In genomic region chr13:47800593-47800992, GRCh38 we compare ENCODE assay signal across 24 cellular contexts.
"Had no signal": no experiment of that assay in that cellular context is flagged by ENCODE, and none has a peak within 500 bp of the region (broad histone marks: within the 10 kb centered on the region; RNA-seq: fewer than 3 reads in every experiment).

No MANE protein-coding gene starts in this region.

- H3K4me3 Mint-ChIP-seq: naive B cell; naive thymus-derived CD8-positive, alpha-beta T cell; natural killer cell treated with Interleukin-12 subunit alpha and Interleukin-12 subunit beta and Interleukin-15 and Interleukin-18, amount 100 ng/mL, for 72 hours; nephron progenitor cell; neural progenitor cell; stimulated activated effector memory CD8-positive, alpha-beta T cell treated with anti-CD3 and anti-CD28 coated beads, Interleukin-12 subunit alpha, Interleukin-12 subunit beta, amount 100 ng/mL, for 72 hours; stimulated activated naive B cell treated with anti-CD40 and anti-IgM and Interleukin-4, amounts not matched to agents 10 μg/mL and 1 μg/mL and 100 μg/mL, for 72 hours had no signal

- H3K9me3 Mint-ChIP-seq: natural killer cell treated with Interleukin-12 subunit alpha and Interleukin-12 subunit beta and Interleukin-15 and Interleukin-18, amount 100 ng/mL, for 72 hours; stimulated activated effector memory CD8-positive, alpha-beta T cell treated with anti-CD3 and anti-CD28 coated beads, Interleukin-12 subunit alpha, Interleukin-12 subunit beta, amount 100 ng/mL, for 72 hours had no signal

- H3K4me1 Mint-ChIP-seq: naive B cell; naive thymus-derived CD8-positive, alpha-beta T cell; nephron progenitor cell; neural progenitor cell; stimulated activated effector memory CD8-positive, alpha-beta T cell treated with anti-CD3 and anti-CD28 coated beads, Interleukin-12 subunit alpha, Interleukin-12 subunit beta, amount 100 ng/mL, for 72 hours; stimulated activated naive B cell treated with anti-CD40 and anti-IgM and Interleukin-4, amounts not matched to agents 10 μg/mL and 1 μg/mL and 100 μg/mL, for 72 hours had no signal

- ATAC-seq: naive thymus-derived CD8-positive, alpha-beta T cell; natural killer cell treated with Interleukin-12 subunit alpha and Interleukin-12 subunit beta and Interleukin-15 and Interleukin-18, amount 100 ng/mL, for 72 hours; psoas muscle; right cardiac atrium; right lobe of liver; stimulated activated effector memory CD8-positive, alpha-beta T cell treated with anti-CD3 and anti-CD28 coated beads, Interleukin-12 subunit alpha, Interleukin-12 subunit beta, amount 100 ng/mL, for 72 hours; stimulated activated naive B cell treated with anti-CD40 and anti-IgM and Interleukin-4, amounts not matched to agents 10 μg/mL and 1 μg/mL and 100 μg/mL, for 72 hours had no signal

- DNase-seq: naive B cell; naive thymus-derived CD8-positive, alpha-beta T cell; nephron progenitor cell; occipital lobe; ovary; posterior cingulate gyrus; psoas muscle; right cardiac atrium; right lobe of liver; sigmoid colon; small intestine; stimulated activated CD4-positive, alpha-beta T cell treated with anti-CD3 and anti-CD28 coated beads, Interleukin-2, amount 100 ng/mL, for 24 hours; stimulated activated CD4-positive, alpha-beta T cell treated with anti-CD3 and anti-CD28 coated beads, Interleukin-2, amount 100 ng/mL, for 48 hours; stimulated activated CD4-positive, alpha-beta T cell treated with anti-CD3 and anti-CD28 coated beads, Interleukin-4, amount 100 ng/mL, for 24 hours; stimulated activated naive B cell treated with anti-CD40 and anti-IgM and Interleukin-4, amounts not matched to agents 10 μg/mL and 1 μg/mL and 100 μg/mL, for 72 hours; stimulated activated naive CD4-positive, alpha-beta T cell treated with Interleukin-2 at 50 U/mL for 16 hours; stomach; thyroid gland; trophoblast cell; upper lobe of left lung had no signal

- H3K36me3 Mint-ChIP-seq: natural killer cell treated with Interleukin-12 subunit alpha and Interleukin-12 subunit beta and Interleukin-15 and Interleukin-18, amount 100 ng/mL, for 72 hours; neural progenitor cell; stimulated activated effector memory CD8-positive, alpha-beta T cell treated with anti-CD3 and anti-CD28 coated beads, Interleukin-12 subunit alpha, Interleukin-12 subunit beta, amount 100 ng/mL, for 72 hours had no signal

- H3K27ac Mint-ChIP-seq: naive B cell; naive thymus-derived CD8-positive, alpha-beta T cell; natural killer cell treated with Interleukin-12 subunit alpha and Interleukin-12 subunit beta and Interleukin-15 and Interleukin-18, amount 100 ng/mL, for 72 hours; nephron progenitor cell; neural progenitor cell; progenitor cell of endocrine pancreas; stimulated activated effector memory CD8-positive, alpha-beta T cell treated with anti-CD3 and anti-CD28 coated beads, Interleukin-12 subunit alpha, Interleukin-12 subunit beta, amount 100 ng/mL, for 72 hours; stimulated activated naive B cell treated with anti-CD40 and anti-IgM and Interleukin-4, amounts not matched to agents 10 μg/mL and 1 μg/mL and 100 μg/mL, for 72 hours had no signal

- H3K27me3 Mint-ChIP-seq: progenitor cell of endocrine pancreas; stimulated activated naive B cell treated with anti-CD40 and anti-IgM and Interleukin-4, amounts not matched to agents 10 μg/mL and 1 μg/mL and 100 μg/mL, for 72 hours had no signal
